In the genomic region with DNA sequence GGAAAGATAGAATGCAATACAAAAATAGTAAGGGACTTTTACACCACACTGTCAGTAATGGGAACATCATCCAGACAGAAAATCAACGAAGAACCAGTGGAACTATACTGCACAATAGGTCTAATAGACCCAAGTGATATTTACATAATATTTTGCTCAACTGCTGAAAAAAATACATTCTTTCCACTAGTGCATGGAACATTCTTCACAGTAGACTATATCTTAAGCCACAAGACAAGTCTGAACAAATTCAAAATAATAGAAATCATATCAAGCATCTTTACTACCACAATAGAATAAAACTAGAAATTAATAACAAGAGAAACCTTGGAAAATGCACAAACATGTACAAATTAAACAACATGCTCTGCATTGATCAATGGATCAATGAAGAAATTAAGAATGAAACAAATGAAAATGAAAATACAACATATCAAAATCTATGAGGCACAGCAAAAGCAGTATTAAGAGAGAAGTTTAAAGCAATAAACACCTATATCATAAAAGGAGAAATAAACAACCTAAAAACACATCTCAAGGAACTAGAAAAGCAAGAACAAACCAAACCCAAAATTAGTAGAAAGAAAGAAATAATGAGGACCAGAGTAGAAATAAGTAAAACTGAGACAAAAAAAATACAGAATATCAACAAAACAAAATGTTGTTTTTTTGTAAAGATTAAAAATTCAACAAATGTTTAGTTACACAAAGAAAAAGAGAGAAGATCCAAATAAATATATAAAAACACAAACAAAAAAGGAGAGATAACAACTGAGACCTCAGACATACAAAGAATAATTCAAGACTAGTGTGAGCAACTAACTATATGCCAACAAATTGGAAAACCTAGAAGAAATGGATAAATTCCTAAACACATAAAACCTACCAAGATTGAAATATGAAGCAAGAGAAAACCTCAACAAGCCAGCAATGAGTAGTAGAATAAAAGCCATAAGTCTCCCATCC, we compare ENCODE assay signal across 1 cellular context.
A peak's percentile ranks its signal among the peaks of the same experiment; 100 is the strongest.
TF ChIP-seq lines count a peak whose summit lies in the region.

No MANE protein-coding gene starts in this region.

TF ChIP-seq in K562, 482 proteins besides CTCF, POLR2A, EP300 and RAD21 (continued from another document and continues in another):
- TF ChIP-seq ATF2 (CRISPR knock-in tag; IDR thresholded peaks at IDR 0.05) (no peak), ZNF589 (CRISPR knock-in tag; IDR thresholded peaks at IDR 0.05; ENCODE audit: low read depth) (no peak), TCFL5 (CRISPR knock-in tag; conservative IDR thresholded peaks at IDR 0.05) (no peak), ZNF174 (CRISPR knock-in tag; IDR thresholded peaks at IDR 0.05) (no peak), SMC3 (conservative IDR thresholded peaks at IDR 0.05; ENCODE audit: insufficient read depth, low read depth, low read length) (no peak), ZNF212 (CRISPR knock-in tag; IDR thresholded peaks at IDR 0.05) (no peak), ZNF668 (CRISPR knock-in tag; IDR thresholded peaks at IDR 0.05) (no peak), ZFP36 (IDR thresholded peaks at IDR 0.05; ENCODE audit: low read depth, low read length, partially characterized antibody) (no peak), HIVEP1 (CRISPR knock-in tag; IDR thresholded peaks at IDR 0.05) (no peak), VEZF1 (CRISPR knock-in tag; IDR thresholded peaks at IDR 0.05) (0 out of 2 replicates have a peak, but pooled peaks have one; percentile 5), XRCC3 (IDR thresholded peaks at IDR 0.05) (no peak), RBM14 (IDR thresholded peaks at IDR 0.05; ENCODE audit: borderline replicate concordance, insufficient read depth, low read depth, low read length) (no peak), ARHGAP35 (IDR thresholded peaks at IDR 0.05; ENCODE audit: partially characterized antibody) (peak; percentile 49), ZBTB7A (IDR thresholded peaks at IDR 0.05; ENCODE audit: borderline replicate concordance, control insufficient read depth, low read depth, low read length) (no peak), DIDO1 (tag; IDR thresholded peaks at IDR 0.05; ENCODE audit: low read depth) (no peak), STAT5A (IDR thresholded peaks at IDR 0.05; ENCODE audit: borderline replicate concordance, low read length) (no peak), HLTF (IDR thresholded peaks at IDR 0.05) (peak; percentile 85; the same call in 1 of the 2 replicates), ZNF274 (IDR thresholded peaks at IDR 0.05; ENCODE audit: borderline replicate concordance, low read depth, low read length) (no peak), NBN (IDR thresholded peaks at IDR 0.05; ENCODE audit: low read depth) (0 out of 2 replicates have a peak, but pooled peaks have one; percentile 20), KHSRP (IDR thresholded peaks at IDR 0.05) (no peak), SRSF7 (optimal IDR thresholded peaks at IDR 0.05; ENCODE audit: low read depth, low read length) (no peak), CAMTA2 (CRISPR knock-in tag; conservative IDR thresholded peaks at IDR 0.05) (no peak), BHLHE40 (IDR thresholded peaks at IDR 0.05; ENCODE audit: low read length) (no peak), LEF1 (IDR thresholded peaks at IDR 0.05) (0 out of 2 replicates have a peak, but pooled peaks have one; percentile 22), SMAD4 (CRISPR knock-in tag; conservative IDR thresholded peaks at IDR 0.05) (no peak), CREB3L1 (IDR thresholded peaks at IDR 0.05; ENCODE audit: borderline replicate concordance, low read depth) (no peak), PML (IDR thresholded peaks at IDR 0.05; ENCODE audit: low read length) (0 out of 2 replicates have a peak, but pooled peaks have one; percentile 9), ZNF79 (CRISPR knock-in tag; IDR thresholded peaks at IDR 0.05; ENCODE audit: low read depth) (no peak), MECOM (CRISPR knock-in tag; IDR thresholded peaks at IDR 0.05) (no peak), FOXM1 (IDR thresholded peaks at IDR 0.05; ENCODE audit: low read depth) (no peak), FOXM1 (CRISPR knock-in tag; IDR thresholded peaks at IDR 0.05; ENCODE audit: low read depth) (no peak), ETV1 (tag; conservative IDR thresholded peaks at IDR 0.05; ENCODE audit: low read depth) (no peak), FOXK1 (CRISPR knock-in tag; IDR thresholded peaks at IDR 0.05; ENCODE audit: borderline replicate concordance) (no peak), KLF16 (IDR thresholded peaks at IDR 0.05) (no peak), LARP7 (IDR thresholded peaks at IDR 0.05) (peak; percentile 84; the same call in 1 of the 2 replicates), ZNF318 (IDR thresholded peaks at IDR 0.05; ENCODE audit: borderline replicate concordance in 1 of 2, low read depth in 1 of 2) (no peak)
- TF ChIP-seq, protein P1, sequence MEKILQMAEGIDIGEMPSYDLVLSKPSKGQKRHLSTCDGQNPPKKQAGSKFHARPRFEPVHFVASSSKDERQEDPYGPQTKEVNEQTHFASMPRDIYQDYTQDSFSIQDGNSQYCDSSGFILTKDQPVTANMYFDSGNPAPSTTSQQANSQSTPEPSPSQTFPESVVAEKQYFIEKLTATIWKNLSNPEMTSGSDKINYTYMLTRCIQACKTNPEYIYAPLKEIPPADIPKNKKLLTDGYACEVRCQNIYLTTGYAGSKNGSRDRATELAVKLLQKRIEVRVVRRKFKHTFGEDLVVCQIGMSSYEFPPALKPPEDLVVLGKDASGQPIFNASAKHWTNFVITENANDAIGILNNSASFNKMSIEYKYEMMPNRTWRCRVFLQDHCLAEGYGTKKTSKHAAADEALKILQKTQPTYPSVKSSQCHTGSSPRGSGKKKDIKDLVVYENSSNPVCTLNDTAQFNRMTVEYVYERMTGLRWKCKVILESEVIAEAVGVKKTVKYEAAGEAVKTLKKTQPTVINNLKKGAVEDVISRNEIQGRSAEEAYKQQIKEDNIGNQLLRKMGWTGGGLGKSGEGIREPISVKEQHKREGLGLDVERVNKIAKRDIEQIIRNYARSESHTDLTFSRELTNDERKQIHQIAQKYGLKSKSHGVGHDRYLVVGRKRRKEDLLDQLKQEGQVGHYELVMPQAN (IDR thresholded peaks at IDR 0.05; ENCODE audit: borderline replicate concordance), result 0 out of 2 replicates have a peak, but pooled peaks have one; percentile 24
- TF ChIP-seq, protein P2, sequence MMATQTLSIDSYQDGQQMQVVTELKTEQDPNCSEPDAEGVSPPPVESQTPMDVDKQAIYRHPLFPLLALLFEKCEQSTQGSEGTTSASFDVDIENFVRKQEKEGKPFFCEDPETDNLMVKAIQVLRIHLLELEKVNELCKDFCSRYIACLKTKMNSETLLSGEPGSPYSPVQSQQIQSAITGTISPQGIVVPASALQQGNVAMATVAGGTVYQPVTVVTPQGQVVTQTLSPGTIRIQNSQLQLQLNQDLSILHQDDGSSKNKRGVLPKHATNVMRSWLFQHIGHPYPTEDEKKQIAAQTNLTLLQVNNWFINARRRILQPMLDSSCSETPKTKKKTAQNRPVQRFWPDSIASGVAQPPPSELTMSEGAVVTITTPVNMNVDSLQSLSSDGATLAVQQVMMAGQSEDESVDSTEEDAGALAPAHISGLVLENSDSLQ (IDR thresholded peaks at IDR 0.05), result 0 out of 2 replicates have a peak, but pooled peaks have one; percentile 4
- TF ChIP-seq, protein P3, sequence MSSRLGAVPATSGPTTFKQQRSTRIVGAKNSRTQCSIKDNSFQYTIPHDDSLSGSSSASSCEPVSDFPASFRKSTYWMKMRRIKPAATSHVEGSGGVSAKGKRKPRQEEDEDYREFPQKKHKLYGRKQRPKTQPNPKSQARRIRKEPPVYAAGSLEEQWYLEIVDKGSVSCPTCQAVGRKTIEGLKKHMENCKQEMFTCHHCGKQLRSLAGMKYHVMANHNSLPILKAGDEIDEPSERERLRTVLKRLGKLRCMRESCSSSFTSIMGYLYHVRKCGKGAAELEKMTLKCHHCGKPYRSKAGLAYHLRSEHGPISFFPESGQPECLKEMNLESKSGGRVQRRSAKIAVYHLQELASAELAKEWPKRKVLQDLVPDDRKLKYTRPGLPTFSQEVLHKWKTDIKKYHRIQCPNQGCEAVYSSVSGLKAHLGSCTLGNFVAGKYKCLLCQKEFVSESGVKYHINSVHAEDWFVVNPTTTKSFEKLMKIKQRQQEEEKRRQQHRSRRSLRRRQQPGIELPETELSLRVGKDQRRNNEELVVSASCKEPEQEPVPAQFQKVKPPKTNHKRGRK (tag; IDR thresholded peaks at IDR 0.05), result 0 out of 2 replicates have a peak, but pooled peaks have one; percentile 32
